Comparison of ENCODE assay signal across 1 cellular context in the genomic region with DNA sequence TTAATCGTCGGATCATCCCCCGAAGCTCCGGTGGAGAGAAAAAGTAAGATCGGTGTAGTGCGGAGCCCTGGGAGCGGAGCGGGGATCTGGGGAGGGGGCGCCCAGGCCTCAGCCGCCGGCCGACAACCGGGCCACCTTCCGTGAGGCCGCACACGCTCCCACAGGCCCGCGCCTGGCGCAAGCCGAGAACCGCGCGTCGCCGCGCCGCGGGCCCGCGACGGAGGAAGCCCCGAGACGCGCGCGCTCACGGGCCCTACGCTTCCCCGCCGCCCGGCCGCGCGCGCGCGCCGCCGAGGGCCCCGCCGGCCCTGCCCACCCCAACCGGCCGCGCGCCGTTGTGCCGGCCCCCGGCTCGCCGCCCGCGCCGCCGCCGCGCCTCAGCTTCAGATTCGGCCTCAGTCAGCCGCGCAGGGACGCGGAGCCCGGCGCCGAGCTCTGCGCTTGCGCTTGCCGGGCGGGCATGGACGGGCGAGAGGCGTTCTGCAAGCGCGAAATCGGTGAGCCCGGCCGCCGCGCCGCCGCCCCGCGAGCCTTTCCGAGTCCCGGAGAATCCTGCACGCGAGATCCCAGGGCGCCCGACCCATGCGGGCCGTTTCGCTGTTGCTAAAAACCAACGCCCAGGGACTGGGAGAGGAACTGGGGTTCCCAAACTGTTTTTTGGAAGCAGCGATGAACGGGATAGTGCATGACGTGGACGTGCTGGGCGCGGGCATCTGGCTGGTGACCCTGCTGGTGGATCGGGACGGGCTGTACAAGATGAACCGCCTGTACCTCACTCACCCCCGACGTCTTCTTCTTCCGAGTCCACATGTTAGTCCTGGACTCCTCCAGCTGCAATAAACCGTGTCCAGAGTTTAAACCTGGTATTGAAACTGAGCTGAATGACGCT.
TF ChIP-seq lines count a peak whose summit lies in the region.

No MANE protein-coding gene starts in this region.

TF ChIP-seq in HepG2, 621 proteins besides CTCF, POLR2A, EP300 and RAD21 (continued from another document and continues in another):
- TF ChIP-seq, protein P1, sequence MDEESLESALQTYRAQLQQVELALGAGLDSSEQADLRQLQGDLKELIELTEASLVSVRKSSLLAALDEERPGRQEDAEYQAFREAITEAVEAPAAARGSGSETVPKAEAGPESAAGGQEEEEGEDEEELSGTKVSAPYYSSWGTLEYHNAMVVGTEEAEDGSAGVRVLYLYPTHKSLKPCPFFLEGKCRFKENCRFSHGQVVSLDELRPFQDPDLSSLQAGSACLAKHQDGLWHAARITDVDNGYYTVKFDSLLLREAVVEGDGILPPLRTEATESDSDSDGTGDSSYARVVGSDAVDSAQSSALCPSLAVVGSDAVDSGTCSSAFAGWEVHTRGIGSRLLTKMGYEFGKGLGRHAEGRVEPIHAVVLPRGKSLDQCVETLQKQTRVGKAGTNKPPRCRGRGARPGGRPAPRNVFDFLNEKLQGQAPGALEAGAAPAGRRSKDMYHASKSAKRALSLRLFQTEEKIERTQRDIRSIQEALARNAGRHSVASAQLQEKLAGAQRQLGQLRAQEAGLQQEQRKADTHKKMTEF (CRISPR knock-in tag; IDR thresholded peaks at IDR 0.05), result peak; percentile 62; the same call in 1 of the 2 replicates
- TF ChIP-seq, protein P2, sequence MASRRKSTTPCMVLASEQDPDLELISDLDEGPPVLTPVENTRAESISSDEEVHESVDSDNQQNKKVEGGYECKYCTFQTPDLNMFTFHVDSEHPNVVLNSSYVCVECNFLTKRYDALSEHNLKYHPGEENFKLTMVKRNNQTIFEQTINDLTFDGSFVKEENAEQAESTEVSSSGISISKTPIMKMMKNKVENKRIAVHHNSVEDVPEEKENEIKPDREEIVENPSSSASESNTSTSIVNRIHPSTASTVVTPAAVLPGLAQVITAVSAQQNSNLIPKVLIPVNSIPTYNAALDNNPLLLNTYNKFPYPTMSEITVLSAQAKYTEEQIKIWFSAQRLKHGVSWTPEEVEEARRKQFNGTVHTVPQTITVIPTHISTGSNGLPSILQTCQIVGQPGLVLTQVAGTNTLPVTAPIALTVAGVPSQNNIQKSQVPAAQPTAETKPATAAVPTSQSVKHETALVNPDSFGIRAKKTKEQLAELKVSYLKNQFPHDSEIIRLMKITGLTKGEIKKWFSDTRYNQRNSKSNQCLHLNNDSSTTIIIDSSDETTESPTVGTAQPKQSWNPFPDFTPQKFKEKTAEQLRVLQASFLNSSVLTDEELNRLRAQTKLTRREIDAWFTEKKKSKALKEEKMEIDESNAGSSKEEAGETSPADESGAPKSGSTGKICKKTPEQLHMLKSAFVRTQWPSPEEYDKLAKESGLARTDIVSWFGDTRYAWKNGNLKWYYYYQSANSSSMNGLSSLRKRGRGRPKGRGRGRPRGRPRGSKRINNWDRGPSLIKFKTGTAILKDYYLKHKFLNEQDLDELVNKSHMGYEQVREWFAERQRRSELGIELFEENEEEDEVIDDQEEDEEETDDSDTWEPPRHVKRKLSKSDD (CRISPR knock-in tag; IDR thresholded peaks at IDR 0.05; ENCODE audit: low read depth), result 0 out of 2 replicates have a peak, but pooled peaks have one; percentile 21
- TF ChIP-seq, protein P3, sequence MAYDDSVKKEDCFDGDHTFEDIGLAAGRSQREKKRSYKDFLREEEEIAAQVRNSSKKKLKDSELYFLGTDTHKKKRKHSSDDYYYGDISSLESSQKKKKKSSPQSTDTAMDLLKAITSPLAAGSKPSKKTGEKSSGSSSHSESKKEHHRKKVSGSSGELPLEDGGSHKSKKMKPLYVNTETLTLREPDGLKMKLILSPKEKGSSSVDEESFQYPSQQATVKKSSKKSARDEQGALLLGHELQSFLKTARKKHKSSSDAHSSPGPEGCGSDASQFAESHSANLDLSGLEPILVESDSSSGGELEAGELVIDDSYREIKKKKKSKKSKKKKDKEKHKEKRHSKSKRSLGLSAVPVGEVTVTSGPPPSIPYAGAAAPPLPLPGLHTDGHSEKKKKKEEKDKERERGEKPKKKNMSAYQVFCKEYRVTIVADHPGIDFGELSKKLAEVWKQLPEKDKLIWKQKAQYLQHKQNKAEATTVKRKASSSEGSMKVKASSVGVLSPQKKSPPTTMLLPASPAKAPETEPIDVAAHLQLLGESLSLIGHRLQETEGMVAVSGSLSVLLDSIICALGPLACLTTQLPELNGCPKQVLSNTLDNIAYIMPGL (CRISPR knock-in tag; IDR thresholded peaks at IDR 0.05; ENCODE audit: borderline replicate concordance in 1 of 2, low read depth in 1 of 2), result peak; percentile 18 to 29; a peak in 3 of 4 replicates
- TF ChIP-seq TBL1XR1 (IDR thresholded peaks at IDR 0.05; ENCODE audit: borderline replicate concordance, low read length, partially characterized antibody), result no peak
- no peak for TF ChIP-seq ELF3 (CRISPR knock-in tag; IDR thresholded peaks at IDR 0.05)
- peak; percentile 54 for TF ChIP-seq RBM39 (IDR thresholded peaks at IDR 0.05; ENCODE audit: low read depth, low read length, poor library complexity, severe bottlenecking)
- TF ChIP-seq MEIS1 (CRISPR knock-in tag; IDR thresholded peaks at IDR 0.05; ENCODE audit: borderline replicate concordance), result no peak
- TF ChIP-seq KDM6A (CRISPR knock-in tag; IDR thresholded peaks at IDR 0.05; ENCODE audit: low read depth), result no peak
- TF ChIP-seq, protein P4, sequence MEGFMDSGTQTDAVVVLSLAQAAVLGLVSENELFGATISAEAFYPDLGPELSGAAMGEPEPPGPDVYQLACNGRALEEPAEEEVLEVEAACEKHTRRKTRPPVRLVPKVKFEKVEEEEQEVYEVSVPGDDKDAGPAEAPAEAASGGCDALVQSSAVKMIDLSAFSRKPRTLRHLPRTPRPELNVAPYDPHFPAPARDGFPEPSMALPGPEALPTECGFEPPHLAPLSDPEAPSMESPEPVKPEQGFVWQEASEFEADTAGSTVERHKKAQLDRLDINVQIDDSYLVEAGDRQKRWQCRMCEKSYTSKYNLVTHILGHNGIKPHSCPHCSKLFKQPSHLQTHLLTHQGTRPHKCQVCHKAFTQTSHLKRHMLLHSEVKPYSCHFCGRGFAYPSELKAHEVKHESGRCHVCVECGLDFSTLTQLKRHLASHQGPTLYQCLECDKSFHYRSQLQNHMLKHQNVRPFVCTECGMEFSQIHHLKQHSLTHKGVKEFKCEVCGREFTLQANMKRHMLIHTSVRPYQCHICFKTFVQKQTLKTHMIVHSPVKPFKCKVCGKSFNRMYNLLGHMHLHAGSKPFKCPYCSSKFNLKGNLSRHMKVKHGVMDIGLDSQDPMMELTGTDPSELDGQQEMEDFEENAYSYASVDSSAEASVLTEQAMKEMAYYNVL (CRISPR knock-in tag; IDR thresholded peaks at IDR 0.05; ENCODE audit: borderline replicate concordance), result no peak
- no peak for TF ChIP-seq ERF (CRISPR knock-in tag; IDR thresholded peaks at IDR 0.05)
- TF ChIP-seq ZNF446 (CRISPR knock-in tag; IDR thresholded peaks at IDR 0.05), result peak; percentile 25; the same call in 1 of the 2 replicates
- no peak for TF ChIP-seq KLF9 (CRISPR knock-in tag; IDR thresholded peaks at IDR 0.05; ENCODE audit: low read depth)
- TF ChIP-seq, protein P5, sequence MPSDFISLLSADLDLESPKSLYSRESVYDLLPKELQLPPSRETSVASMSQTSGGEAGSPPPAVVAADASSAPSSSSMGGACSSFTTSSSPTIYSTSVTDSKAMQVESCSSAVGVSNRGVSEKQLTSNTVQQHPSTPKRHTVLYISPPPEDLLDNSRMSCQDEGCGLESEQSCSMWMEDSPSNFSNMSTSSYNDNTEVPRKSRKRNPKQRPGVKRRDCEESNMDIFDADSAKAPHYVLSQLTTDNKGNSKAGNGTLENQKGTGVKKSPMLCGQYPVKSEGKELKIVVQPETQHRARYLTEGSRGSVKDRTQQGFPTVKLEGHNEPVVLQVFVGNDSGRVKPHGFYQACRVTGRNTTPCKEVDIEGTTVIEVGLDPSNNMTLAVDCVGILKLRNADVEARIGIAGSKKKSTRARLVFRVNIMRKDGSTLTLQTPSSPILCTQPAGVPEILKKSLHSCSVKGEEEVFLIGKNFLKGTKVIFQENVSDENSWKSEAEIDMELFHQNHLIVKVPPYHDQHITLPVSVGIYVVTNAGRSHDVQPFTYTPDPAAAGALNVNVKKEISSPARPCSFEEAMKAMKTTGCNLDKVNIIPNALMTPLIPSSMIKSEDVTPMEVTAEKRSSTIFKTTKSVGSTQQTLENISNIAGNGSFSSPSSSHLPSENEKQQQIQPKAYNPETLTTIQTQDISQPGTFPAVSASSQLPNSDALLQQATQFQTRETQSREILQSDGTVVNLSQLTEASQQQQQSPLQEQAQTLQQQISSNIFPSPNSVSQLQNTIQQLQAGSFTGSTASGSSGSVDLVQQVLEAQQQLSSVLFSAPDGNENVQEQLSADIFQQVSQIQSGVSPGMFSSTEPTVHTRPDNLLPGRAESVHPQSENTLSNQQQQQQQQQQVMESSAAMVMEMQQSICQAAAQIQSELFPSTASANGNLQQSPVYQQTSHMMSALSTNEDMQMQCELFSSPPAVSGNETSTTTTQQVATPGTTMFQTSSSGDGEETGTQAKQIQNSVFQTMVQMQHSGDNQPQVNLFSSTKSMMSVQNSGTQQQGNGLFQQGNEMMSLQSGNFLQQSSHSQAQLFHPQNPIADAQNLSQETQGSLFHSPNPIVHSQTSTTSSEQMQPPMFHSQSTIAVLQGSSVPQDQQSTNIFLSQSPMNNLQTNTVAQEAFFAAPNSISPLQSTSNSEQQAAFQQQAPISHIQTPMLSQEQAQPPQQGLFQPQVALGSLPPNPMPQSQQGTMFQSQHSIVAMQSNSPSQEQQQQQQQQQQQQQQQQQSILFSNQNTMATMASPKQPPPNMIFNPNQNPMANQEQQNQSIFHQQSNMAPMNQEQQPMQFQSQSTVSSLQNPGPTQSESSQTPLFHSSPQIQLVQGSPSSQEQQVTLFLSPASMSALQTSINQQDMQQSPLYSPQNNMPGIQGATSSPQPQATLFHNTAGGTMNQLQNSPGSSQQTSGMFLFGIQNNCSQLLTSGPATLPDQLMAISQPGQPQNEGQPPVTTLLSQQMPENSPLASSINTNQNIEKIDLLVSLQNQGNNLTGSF (CRISPR knock-in tag; IDR thresholded peaks at IDR 0.05), result peak; percentile 28
- TF ChIP-seq FIP1L1 (IDR thresholded peaks at IDR 0.05; ENCODE audit: borderline replicate concordance, insufficient read depth, low read depth, low read length), result no peak
- TF ChIP-seq ZNF17 (CRISPR knock-in tag; IDR thresholded peaks at IDR 0.05), result no peak
- no peak for TF ChIP-seq FOXM1 (CRISPR knock-in tag; IDR thresholded peaks at IDR 0.05)
- TF ChIP-seq, protein P6, sequence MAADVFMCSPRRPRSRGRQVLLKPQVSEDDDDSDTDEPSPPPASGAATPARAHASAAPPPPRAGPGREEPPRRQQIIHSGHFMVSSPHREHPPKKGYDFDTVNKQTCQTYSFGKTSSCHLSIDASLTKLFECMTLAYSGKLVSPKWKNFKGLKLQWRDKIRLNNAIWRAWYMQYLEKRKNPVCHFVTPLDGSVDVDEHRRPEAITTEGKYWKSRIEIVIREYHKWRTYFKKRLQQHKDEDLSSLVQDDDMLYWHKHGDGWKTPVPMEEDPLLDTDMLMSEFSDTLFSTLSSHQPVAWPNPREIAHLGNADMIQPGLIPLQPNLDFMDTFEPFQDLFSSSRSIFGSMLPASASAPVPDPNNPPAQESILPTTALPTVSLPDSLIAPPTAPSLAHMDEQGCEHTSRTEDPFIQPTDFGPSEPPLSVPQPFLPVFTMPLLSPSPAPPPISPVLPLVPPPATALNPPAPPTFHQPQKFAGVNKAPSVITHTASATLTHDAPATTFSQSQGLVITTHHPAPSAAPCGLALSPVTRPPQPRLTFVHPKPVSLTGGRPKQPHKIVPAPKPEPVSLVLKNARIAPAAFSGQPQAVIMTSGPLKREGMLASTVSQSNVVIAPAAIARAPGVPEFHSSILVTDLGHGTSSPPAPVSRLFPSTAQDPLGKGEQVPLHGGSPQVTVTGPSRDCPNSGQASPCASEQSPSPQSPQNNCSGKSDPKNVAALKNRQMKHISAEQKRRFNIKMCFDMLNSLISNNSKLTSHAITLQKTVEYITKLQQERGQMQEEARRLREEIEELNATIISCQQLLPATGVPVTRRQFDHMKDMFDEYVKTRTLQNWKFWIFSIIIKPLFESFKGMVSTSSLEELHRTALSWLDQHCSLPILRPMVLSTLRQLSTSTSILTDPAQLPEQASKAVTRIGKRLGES (CRISPR knock-in tag; IDR thresholded peaks at IDR 0.05; ENCODE audit: borderline replicate concordance), result no peak
- no peak; the same call in 1 of the 2 replicates for TF ChIP-seq ZFYVE20 (CRISPR knock-in tag; IDR thresholded peaks at IDR 0.05; ENCODE audit: borderline replicate concordance, low read depth)
- TF ChIP-seq, protein P7, sequence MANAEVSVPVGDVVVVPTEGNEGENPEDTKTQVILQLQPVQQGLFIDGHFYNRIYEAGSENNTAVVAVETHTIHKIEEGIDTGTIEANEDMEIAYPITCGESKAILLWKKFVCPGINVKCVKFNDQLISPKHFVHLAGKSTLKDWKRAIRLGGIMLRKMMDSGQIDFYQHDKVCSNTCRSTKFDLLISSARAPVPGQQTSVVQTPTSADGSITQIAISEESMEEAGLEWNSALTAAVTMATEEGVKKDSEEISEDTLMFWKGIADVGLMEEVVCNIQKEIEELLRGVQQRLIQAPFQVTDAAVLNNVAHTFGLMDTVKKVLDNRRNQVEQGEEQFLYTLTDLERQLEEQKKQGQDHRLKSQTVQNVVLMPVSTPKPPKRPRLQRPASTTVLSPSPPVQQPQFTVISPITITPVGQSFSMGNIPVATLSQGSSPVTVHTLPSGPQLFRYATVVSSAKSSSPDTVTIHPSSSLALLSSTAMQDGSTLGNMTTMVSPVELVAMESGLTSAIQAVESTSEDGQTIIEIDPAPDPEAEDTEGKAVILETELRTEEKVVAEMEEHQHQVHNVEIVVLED (CRISPR knock-in tag; IDR thresholded peaks at IDR 0.05; ENCODE audit: borderline replicate concordance), result peak; percentile 32; the same call in 1 of the 2 replicates
- TF ChIP-seq, protein P8, sequence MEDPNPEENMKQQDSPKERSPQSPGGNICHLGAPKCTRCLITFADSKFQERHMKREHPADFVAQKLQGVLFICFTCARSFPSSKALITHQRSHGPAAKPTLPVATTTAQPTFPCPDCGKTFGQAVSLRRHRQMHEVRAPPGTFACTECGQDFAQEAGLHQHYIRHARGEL (CRISPR knock-in tag; IDR thresholded peaks at IDR 0.05), result 0 out of 2 replicates have a peak, but pooled peaks have one; percentile 47
- no peak for TF ChIP-seq ZNF562 (CRISPR knock-in tag; IDR thresholded peaks at IDR 0.05; ENCODE audit: borderline replicate concordance)
- no peak for TF ChIP-seq HMGA1 (CRISPR knock-in tag; conservative IDR thresholded peaks at IDR 0.05)
- no peak for TF ChIP-seq CREM (IDR thresholded peaks at IDR 0.05)
- no peak for TF ChIP-seq CREM (CRISPR knock-in tag; IDR thresholded peaks at IDR 0.05)
- no peak for TF ChIP-seq CEBPB (IDR thresholded peaks at IDR 0.05; ENCODE audit: borderline replicate concordance, low read depth, low read length)
- TF ChIP-seq, protein P9, sequence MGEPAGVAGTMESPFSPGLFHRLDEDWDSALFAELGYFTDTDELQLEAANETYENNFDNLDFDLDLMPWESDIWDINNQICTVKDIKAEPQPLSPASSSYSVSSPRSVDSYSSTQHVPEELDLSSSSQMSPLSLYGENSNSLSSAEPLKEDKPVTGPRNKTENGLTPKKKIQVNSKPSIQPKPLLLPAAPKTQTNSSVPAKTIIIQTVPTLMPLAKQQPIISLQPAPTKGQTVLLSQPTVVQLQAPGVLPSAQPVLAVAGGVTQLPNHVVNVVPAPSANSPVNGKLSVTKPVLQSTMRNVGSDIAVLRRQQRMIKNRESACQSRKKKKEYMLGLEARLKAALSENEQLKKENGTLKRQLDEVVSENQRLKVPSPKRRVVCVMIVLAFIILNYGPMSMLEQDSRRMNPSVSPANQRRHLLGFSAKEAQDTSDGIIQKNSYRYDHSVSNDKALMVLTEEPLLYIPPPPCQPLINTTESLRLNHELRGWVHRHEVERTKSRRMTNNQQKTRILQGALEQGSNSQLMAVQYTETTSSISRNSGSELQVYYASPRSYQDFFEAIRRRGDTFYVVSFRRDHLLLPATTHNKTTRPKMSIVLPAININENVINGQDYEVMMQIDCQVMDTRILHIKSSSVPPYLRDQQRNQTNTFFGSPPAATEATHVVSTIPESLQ (CRISPR knock-in tag; conservative IDR thresholded peaks at IDR 0.05), result no peak
- TF ChIP-seq EEA1 (CRISPR knock-in tag; IDR thresholded peaks at IDR 0.05; ENCODE audit: borderline replicate concordance), result 0 out of 2 replicates have a peak, but pooled peaks have one; percentile 10
- no peak for TF ChIP-seq CHD4 (IDR thresholded peaks at IDR 0.05; ENCODE audit: borderline replicate concordance, low read length)
- TF ChIP-seq CHCHD3 (CRISPR knock-in tag; IDR thresholded peaks at IDR 0.05), result no peak; the same call in 1 of the 2 replicates
- TF ChIP-seq MED13 (CRISPR knock-in tag; IDR thresholded peaks at IDR 0.05), result no peak
